ENCODE assay signal across 8 cellular contexts in genomic region chr14:68282479-68283377, GRCh38.
A peak's percentile ranks its signal among the peaks of the same experiment; 100 is the strongest.
DNase-seq lines count a peak whose midpoint lies in the region; ATAC-seq lines count a peak whose summit lies in the region.

No MANE protein-coding gene starts in this region.

- H3K4me3 Mint-ChIP-seq in activated T-cell treated with anti-CD3 and anti-CD28 coated beads, Interleukin-2, amount 50 U/mL, for 24 hours = peak overlapping the region; percentile 23
- peak overlapping the region; percentile 52 to 67 for H3K4me3 Mint-ChIP-seq in stimulated activated naive B cell treated with anti-CD40 and anti-IgM and Interleukin-4, amounts not matched to agents 10 μg/mL and 1 μg/mL and 100 μg/mL, for 72 hours

- intact Hi-C loops in Right ventricle myocardium inferior (cut with DNase I) = no loop called here

- no peaks in the 10 kb centered on the region for H3K27me3 Mint-ChIP-seq in activated T-cell treated with anti-CD3 and anti-CD28 coated beads, Interleukin-2, amount 50 U/mL, for 24 hours
- H3K27me3 Mint-ChIP-seq in stimulated activated naive B cell treated with anti-CD40 and anti-IgM and Interleukin-4, amounts not matched to agents 10 μg/mL and 1 μg/mL and 100 μg/mL, for 72 hours = no peaks in the 10 kb centered on the region

- H3K36me3 Mint-ChIP-seq in activated T-cell treated with anti-CD3 and anti-CD28 coated beads, Interleukin-2, amount 50 U/mL, for 24 hours (ENCODE audit: low read depth) = no peaks in the 10 kb centered on the region
- peaks cover 13 to 25% of the 10 kb centered on the region in 2 donors for H3K36me3 Mint-ChIP-seq in stimulated activated naive B cell treated with anti-CD40 and anti-IgM and Interleukin-4, amounts not matched to agents 10 μg/mL and 1 μg/mL and 100 μg/mL, for 72 hours

- ATAC-seq in GM19438 (IDR thresholded peaks at IDR 0.05; ENCODE audit: low read depth, unreplicated experiment) (peak; percentile 20), HG03159 (IDR thresholded peaks at IDR 0.05; ENCODE audit: unreplicated experiment) (peak; percentile 36), HG03457 (IDR thresholded peaks at IDR 0.05; ENCODE audit: unreplicated experiment) (no peak), Right ventricle myocardium inferior (no peak)
- ATAC-seq in stimulated activated naive B cell treated with anti-CD40 and anti-IgM and Interleukin-4, amounts not matched to agents 10 μg/mL and 1 μg/mL and 100 μg/mL, for 72 hours (replicated peaks) = peak; percentile 68

- H3K27ac Mint-ChIP-seq in activated T-cell treated with anti-CD3 and anti-CD28 coated beads, Interleukin-2, amount 50 U/mL, for 24 hours = peak overlapping the region; percentile 87
- peak overlapping the region; percentile 98 for H3K27ac Mint-ChIP-seq in stimulated activated naive B cell treated with anti-CD40 and anti-IgM and Interleukin-4, amounts not matched to agents 10 μg/mL and 1 μg/mL and 100 μg/mL, for 72 hours

- peaks cover 2% of the 10 kb centered on the region for H3K9me3 Mint-ChIP-seq in activated T-cell treated with anti-CD3 and anti-CD28 coated beads, Interleukin-2, amount 50 U/mL, for 24 hours
- H3K9me3 Mint-ChIP-seq in stimulated activated naive B cell treated with anti-CD40 and anti-IgM and Interleukin-4, amounts not matched to agents 10 μg/mL and 1 μg/mL and 100 μg/mL, for 72 hours = peaks cover 0 to 2% of the 10 kb centered on the region in 2 donors

- peak; percentile 43 for DNase-seq in activated T-cell treated with anti-CD3 and anti-CD28 coated beads, Interleukin-2, amount 50 U/mL, for 24 hours
- peak; percentile 82 for DNase-seq in stimulated activated naive B cell treated with anti-CD40 and anti-IgM and Interleukin-4, amounts not matched to agents 10 μg/mL and 1 μg/mL and 100 μg/mL, for 72 hours
- DNase-seq in NCI-H146 (lab: John Stamatoyannopoulos, UW) (no peak), SKM-1 treated with dmso at 0.1 percent for 144 hours (lab: John Stamatoyannopoulos, UW; ENCODE audit: unreplicated experiment) (no peak), Right ventricle myocardium inferior (ENCODE audit: missing footprints) (no peak)

- peaks cover 76% of the 10 kb centered on the region for H3K4me1 Mint-ChIP-seq in activated T-cell treated with anti-CD3 and anti-CD28 coated beads, Interleukin-2, amount 50 U/mL, for 24 hours (ENCODE audit: low read depth)
- H3K4me1 Mint-ChIP-seq in stimulated activated naive B cell treated with anti-CD40 and anti-IgM and Interleukin-4, amounts not matched to agents 10 μg/mL and 1 μg/mL and 100 μg/mL, for 72 hours = peaks cover 76 to 99% of the 10 kb centered on the region in 2 donors

Comparison
In these comparisons a context has a peak if more than half of its experiments do, and no peak if none do; other contexts are left out.
1. ATAC-seq: peak in GM19438 (single experiment), HG03159 (single experiment) and stimulated activated naive B cell treated with anti-CD40 and anti-IgM and Interleukin-4, amounts not matched to agents 10 μg/mL and 1 μg/mL and 100 μg/mL, for 72 hours (2 of 2); none in HG03457 (single experiment) and Right ventricle myocardium inferior (single experiment).
2. DNase-seq: peak in activated T-cell treated with anti-CD3 and anti-CD28 coated beads, Interleukin-2, amount 50 U/mL, for 24 hours (single experiment) and stimulated activated naive B cell treated with anti-CD40 and anti-IgM and Interleukin-4, amounts not matched to agents 10 μg/mL and 1 μg/mL and 100 μg/mL, for 72 hours (single experiment); none in NCI-H146 (single experiment), SKM-1 treated with dmso at 0.1 percent for 144 hours (single experiment) and Right ventricle myocardium inferior (single experiment).